Comparison of ENCODE assay signal across 8 cellular contexts in genomic region chr14:91264151-91265150, GRCh38. TPM values are rescaled to one million over a fixed set of nuclear protein-coding genes. Genes with fewer than 3 reads are reported as not detected.
DNase-seq lines count a peak whose midpoint lies in the region; ATAC-seq and TF ChIP-seq lines count a peak whose summit lies in the region.

No MANE protein-coding gene starts in this region.

- H3K9me3 ChIP-seq in GM23248 (ENCODE audit: low read depth) = no peaks in the 10 kb centered on the region
- peaks cover 6% of the 10 kb centered on the region for H3K9me3 ChIP-seq in left ventricle myocardium inferior (replicated peaks)
- no peaks in the 10 kb centered on the region for H3K9me3 ChIP-seq in sigmoid colon

- TF ChIP-seq EP300 in sigmoid colon (IDR thresholded peaks at IDR 0.05) = no peak

- H3K27ac Mint-ChIP-seq in activated T-helper 1 cell treated with anti-CD3 and anti-CD28 coated beads, Interleukin-12 subunit alpha, Interleukin-12 subunit beta, Interleukin-2, Interleukin-4 antibody, amounts not matched to agents 30 ng/mL and 10 ng/mL and 1 ng/mL, durations not matched to agents 14 hours and 24 hours and 36 hours = peak overlapping the region; percentile 45

- intact Hi-C loops in activated T-helper 1 cell treated with anti-CD3 and anti-CD28 coated beads, Interleukin-12 subunit alpha, Interleukin-12 subunit beta, Interleukin-2, Interleukin-4 antibody, amounts not matched to agents 30 ng/mL and 10 ng/mL and 1 ng/mL, durations not matched to agents 14 hours and 24 hours and 36 hours (cut with micrococcal nuclease) = loop anchor here (5.0 kb wide), 1 partner anchor 362 kb away; no protein-coding TSS in a partner anchor
- intact Hi-C loops in left ventricle myocardium inferior (cut with micrococcal nuclease) = no loop called here
- intact Hi-C loops in sigmoid colon (cut with DNase I) = no loop called here

- H3K36me3 ChIP-seq in GM23248 (ENCODE audit: low read depth) = no peaks in the 10 kb centered on the region
- H3K36me3 ChIP-seq in left ventricle myocardium inferior = no peaks in the 10 kb centered on the region
- no peaks in the 10 kb centered on the region for H3K36me3 ChIP-seq in sigmoid colon

- no peaks in the 10 kb centered on the region for H4K20me1 ChIP-seq in GM23248 (ENCODE audit: insufficient read depth)

- H3K4me2 ChIP-seq in GM23248 (ENCODE audit: unreplicated experiment) = peak overlapping the region; percentile 53

- H3K4me3 Mint-ChIP-seq in activated T-helper 1 cell treated with anti-CD3 and anti-CD28 coated beads, Interleukin-12 subunit alpha, Interleukin-12 subunit beta, Interleukin-2, Interleukin-4 antibody, amounts not matched to agents 30 ng/mL and 10 ng/mL and 1 ng/mL, durations not matched to agents 14 hours and 24 hours and 36 hours = peak overlapping the region; percentile 72

- TF ChIP-seq CTCF in left ventricle myocardium inferior (IDR thresholded peaks at IDR 0.05; ENCODE audit: borderline replicate concordance) (no peak), sigmoid colon (IDR thresholded peaks at IDR 0.05) (no peak)

- TF ChIP-seq POLR2A in sigmoid colon (IDR thresholded peaks at IDR 0.05) = no peak

- peak overlapping the region; percentile 63 for H3K9ac ChIP-seq in GM23248

- H3K79me2 ChIP-seq in GM23248 (ENCODE audit: insufficient read depth) = no peaks in the 10 kb centered on the region

- H3K36me3 Mint-ChIP-seq in activated T-helper 1 cell treated with anti-CD3 and anti-CD28 coated beads, Interleukin-12 subunit alpha, Interleukin-12 subunit beta, Interleukin-2, Interleukin-4 antibody, amounts not matched to agents 30 ng/mL and 10 ng/mL and 1 ng/mL, durations not matched to agents 14 hours and 24 hours and 36 hours (ENCODE audit: low read depth) = peaks cover 28% of the 10 kb centered on the region

- peaks cover 4% of the 10 kb centered on the region; the same call in 1 of the 2 replicates for H3K4me1 ChIP-seq in GM23248 (ENCODE audit: insufficient read depth)
- H3K4me1 ChIP-seq in left ventricle myocardium inferior = peaks cover 19% of the 10 kb centered on the region
- peaks cover 0 to 22% (median 18%) of the 10 kb centered on the region in 4 donors for H3K4me1 ChIP-seq in sigmoid colon

- H2AFZ ChIP-seq in GM23248 = peak overlapping the region; percentile 79

- DNase-seq in GM23248 (peak; percentile 59), left ventricle myocardium inferior (peak; percentile 35), sigmoid colon (no peak), NOMO-1 (lab: John Stamatoyannopoulos, UW; ENCODE audit: unreplicated experiment in 2 of 2) (no peak)
- no peak for DNase-seq in activated T-helper 1 cell treated with anti-CD3 and anti-CD28 coated beads, Interleukin-12 subunit alpha, Interleukin-12 subunit beta, Interleukin-2, Interleukin-4 antibody, amounts not matched to agents 30 ng/mL and 10 ng/mL and 1 ng/mL, durations not matched to agents 14 hours and 24 hours and 36 hours (ENCODE audit: low spot score)

- H3K9me3 Mint-ChIP-seq in activated T-helper 1 cell treated with anti-CD3 and anti-CD28 coated beads, Interleukin-12 subunit alpha, Interleukin-12 subunit beta, Interleukin-2, Interleukin-4 antibody, amounts not matched to agents 30 ng/mL and 10 ng/mL and 1 ng/mL, durations not matched to agents 14 hours and 24 hours and 36 hours = no peaks in the 10 kb centered on the region

- 25 to 31% methylated on average over 42 to 49 of the region's 69 CpGs for WGBS in GM23248 (ENCODE audit: low coverage in 1 of 2, low lambda C conversion rate in 2 of 2, missing lambda C conversion rate in 2 of 2), 2 experiments
- WGBS in sigmoid colon, 2 donors = 6 to 11% methylated on average over 69 of the region's 69 CpGs

- in situ Hi-C loops in GM23248 (cut with MboI) = no loop called here

- no peaks in the 10 kb centered on the region for H3K27me3 Mint-ChIP-seq in activated T-helper 1 cell treated with anti-CD3 and anti-CD28 coated beads, Interleukin-12 subunit alpha, Interleukin-12 subunit beta, Interleukin-2, Interleukin-4 antibody, amounts not matched to agents 30 ng/mL and 10 ng/mL and 1 ng/mL, durations not matched to agents 14 hours and 24 hours and 36 hours (ENCODE audit: insufficient read depth)

- H3K4me3 ChIP-seq in GM23248 (peak overlapping the region; percentile 70), left ventricle myocardium inferior (peak overlapping the region; percentile 64), sigmoid colon (peak overlapping the region in 3 of 4 donors; percentile 39 to 50 (median 46))

- no peaks in the 10 kb centered on the region for H3K9me2 ChIP-seq in GM23248 (ENCODE audit: insufficient read depth)

- ATAC-seq in GM21825 (IDR thresholded peaks at IDR 0.05; ENCODE audit: unreplicated experiment) (no peak), GM18909 (IDR thresholded peaks at IDR 0.05; ENCODE audit: poor library complexity, unreplicated experiment) (no peak), GM21576 (IDR thresholded peaks at IDR 0.05; ENCODE audit: unreplicated experiment) (no peak)

- no peak overlapping the region for H3K27ac ChIP-seq in GM23248
- H3K27ac ChIP-seq in left ventricle myocardium inferior (replicated peaks) = no peak overlapping the region
- peak overlapping the region in 1 of 4 donors; percentile 39 for H3K27ac ChIP-seq in sigmoid colon

- peaks cover 70% of the 10 kb centered on the region for H3K4me1 Mint-ChIP-seq in activated T-helper 1 cell treated with anti-CD3 and anti-CD28 coated beads, Interleukin-12 subunit alpha, Interleukin-12 subunit beta, Interleukin-2, Interleukin-4 antibody, amounts not matched to agents 30 ng/mL and 10 ng/mL and 1 ng/mL, durations not matched to agents 14 hours and 24 hours and 36 hours (ENCODE audit: low read depth)

- H3F3A ChIP-seq in GM23248 (ENCODE audit: insufficient read depth) = no peaks in the 10 kb centered on the region

- no peaks in the 10 kb centered on the region for H3K27me3 ChIP-seq in GM23248 (replicated peaks; ENCODE audit: insufficient read depth)
- peaks cover 42% of the 10 kb centered on the region for H3K27me3 ChIP-seq in left ventricle myocardium inferior (ENCODE audit: low read depth)
- no peaks in the 10 kb centered on the region for H3K27me3 ChIP-seq in sigmoid colon

RNA-seq across cellular contexts. Expression of gene GPR68, which starts 19.9 kb away (rescaled TPM):
- total RNA-seq in GM23248 (2014; rRNA removed; shearing (Covaris generic)) = 8.6 and 10.6 TPM in 2 replicates
- polyA plus RNA-seq in GM23248 (2016; fragmentation: Nextera tagmentation; extraction: Ambion mirVana) (5.1 and 5.7 TPM in 2 replicates), sigmoid colon (1 to 10 TPM in 1 of 3 donors, under 1 TPM in 1, not detected in 1; 0.46 to 1.4 TPM)
- total RNA-seq in activated T-helper 1 cell treated with anti-CD3 and anti-CD28 coated beads, Interleukin-12 subunit alpha, Interleukin-12 subunit beta, Interleukin-2, Interleukin-4 antibody, amounts not matched to agents 30 ng/mL and 10 ng/mL and 1 ng/mL, durations not matched to agents 14 hours and 24 hours and 36 hours = 4.5 and 5.4 TPM in 2 replicates
- total RNA-seq in left ventricle myocardium inferior (0.41 TPM), sigmoid colon (1 to 10 TPM in 2 of 4 donors, under 1 TPM in 2; 0.66 to 1.7 (median 1.2) TPM)

Comparison
In these comparisons a context has a peak if more than half of its experiments do, and no peak if none do; other contexts are left out.
1. DNase-seq: peak in GM23248 (single experiment) and left ventricle myocardium inferior (single experiment); none in activated T-helper 1 cell treated with anti-CD3 and anti-CD28 coated beads, Interleukin-12 subunit alpha, Interleukin-12 subunit beta, Interleukin-2, Interleukin-4 antibody, amounts not matched to agents 30 ng/mL and 10 ng/mL and 1 ng/mL, durations not matched to agents 14 hours and 24 hours and 36 hours (single experiment), sigmoid colon (single experiment) and NOMO-1 (0 of 2).
2. Peak in every context shown above with its lines, with median percentiles within 50 percentile points of each other: H3K4me3 ChIP-seq.